22 cellular contexts compared by ENCODE assay signal in genomic region chr1:50452700-50453099, GRCh38. TPM values are rescaled to one million over a fixed set of nuclear protein-coding genes. Genes with fewer than 3 reads are reported as not detected.
DNase-seq lines count a peak whose midpoint lies in the region; ATAC-seq and TF ChIP-seq lines count a peak whose summit lies in the region.
"Had no signal": no experiment of that assay in that cellular context is flagged by ENCODE, and none has a peak within 500 bp of the region (broad histone marks: within the 10 kb centered on the region; RNA-seq: fewer than 3 reads in every experiment).

No MANE protein-coding gene starts in this region.

- TF ChIP-seq CTCF in neural progenitor cell (IDR thresholded peaks at IDR 0.05) (no peak), upper lobe of right lung (IDR thresholded peaks at IDR 0.05) (no peak)

- H3K27me3 ChIP-seq in neural progenitor cell: no peaks in the 10 kb centered on the region
- no peaks in the 10 kb centered on the region for H3K27me3 ChIP-seq in HAP-1 (ENCODE audit: low read depth)
- H3K27me3 ChIP-seq in upper lobe of right lung: no peaks in the 10 kb centered on the region

- H3K4me1 ChIP-seq in neural progenitor cell: peaks cover 24% of the 10 kb centered on the region
- no peaks in the 10 kb centered on the region; the same call in 1 of the 2 replicates for H3K4me1 ChIP-seq in HAP-1
- H3K4me1 ChIP-seq in upper lobe of right lung: no peaks in the 10 kb centered on the region
- H3K4me1 ChIP-seq: Caco-2 had no signal

- no peak overlapping the region for H3K27ac ChIP-seq in neural progenitor cell
- no peak overlapping the region for H3K27ac ChIP-seq in upper lobe of right lung

- peaks cover 1% of the 10 kb centered on the region for H3K36me3 Mint-ChIP-seq in central memory CD8-positive, alpha-beta T cell (ENCODE audit: insufficient read depth)
- no peaks in the 10 kb centered on the region for H3K36me3 Mint-ChIP-seq in neural progenitor cell

- H3K4me3 Mint-ChIP-seq in central memory CD8-positive, alpha-beta T cell: no peak overlapping the region
- no peak overlapping the region for H3K4me3 Mint-ChIP-seq in neural progenitor cell
- H3K4me3 Mint-ChIP-seq: CD14-positive monocyte, IgD-negative memory B cell had no signal

- H3K9me3 Mint-ChIP-seq in central memory CD8-positive, alpha-beta T cell: no peaks in the 10 kb centered on the region
- H3K9me3 Mint-ChIP-seq in neural progenitor cell: no peaks in the 10 kb centered on the region
- H3K9me3 Mint-ChIP-seq: CD14-positive monocyte, IgD-negative memory B cell had no signal

- no peaks in the 10 kb centered on the region for H3K36me3 ChIP-seq in neural progenitor cell
- H3K36me3 ChIP-seq in HAP-1 (replicated peaks): no peaks in the 10 kb centered on the region
- H3K36me3 ChIP-seq in upper lobe of right lung: peaks cover 5% of the 10 kb centered on the region

- no peaks in the 10 kb centered on the region for H3K79me2 ChIP-seq in neural progenitor cell (ENCODE audit: low read depth)

- H2AFZ ChIP-seq in neural progenitor cell (replicated peaks): no peak overlapping the region

- DNase-seq in NCI-H748 (lab: John Stamatoyannopoulos, UW; ENCODE audit: unreplicated experiment) (peak; percentile 27), NCI-H748 treated with DMSO at 0.1 percent for 48 hours (lab: John Stamatoyannopoulos, UW) (no peak), MV-4-11 (lab: John Stamatoyannopoulos, UW) (peak; percentile 22), neural progenitor cell (ENCODE audit: low spot score) (no peak), HAP-1 (ENCODE audit: low spot score in 2 of 2) (no peak), NCI-H774 (lab: John Stamatoyannopoulos, UW) (no peak), upper lobe of right lung (no peak)
- DNase-seq in central memory CD8-positive, alpha-beta T cell (ENCODE audit: low spot score in 2 of 2): no peak
- DNase-seq: 8988T, Caco-2, GDM1, HCEC 1CT, MM.1S, NCI-H187, NCI-H226, PC-3, RPMI8226, SIG-M5 had no signal

- H3K27ac Mint-ChIP-seq in central memory CD8-positive, alpha-beta T cell (ENCODE audit: low read depth): no peak overlapping the region
- H3K27ac Mint-ChIP-seq in neural progenitor cell: no peak overlapping the region

- no peaks in the 10 kb centered on the region for H3K27me3 Mint-ChIP-seq in central memory CD8-positive, alpha-beta T cell
- peaks cover 2% of the 10 kb centered on the region for H3K27me3 Mint-ChIP-seq in neural progenitor cell (ENCODE audit: insufficient read depth, low read depth)
- H3K27me3 Mint-ChIP-seq: IgD-negative memory B cell had no signal

- peak; percentile 32 for ATAC-seq in central memory CD8-positive, alpha-beta T cell (replicated peaks; ENCODE audit: extremely low read depth, poor library complexity, severe bottlenecking)
- no peak for ATAC-seq in upper lobe of right lung
- ATAC-seq: PC-3, SK-N-SH treated with all-trans-retinoic acid at 6 μM for 48 hours had no signal

- peaks cover 19% of the 10 kb centered on the region for H3K4me1 Mint-ChIP-seq in central memory CD8-positive, alpha-beta T cell
- peaks cover 17% of the 10 kb centered on the region for H3K4me1 Mint-ChIP-seq in neural progenitor cell
- H3K4me1 Mint-ChIP-seq: IgD-negative memory B cell had no signal

- peaks cover 6% of the 10 kb centered on the region for H4K20me1 ChIP-seq in neural progenitor cell (ENCODE audit: low read depth)

- intact Hi-C loops in upper lobe of right lung (cut with DNase I): no loop called here

- H3F3A ChIP-seq in neural progenitor cell (ENCODE audit: low read depth): no peaks in the 10 kb centered on the region

- H3K9me3 ChIP-seq in neural progenitor cell (ENCODE audit: low read depth) (no peaks in the 10 kb centered on the region), HAP-1 (no peaks in the 10 kb centered on the region), upper lobe of right lung (no peaks in the 10 kb centered on the region)
- H3K9me3 ChIP-seq: Caco-2 had no signal

- H3K9ac ChIP-seq in neural progenitor cell: no peak overlapping the region

- in situ Hi-C loops in HAP-1 (cut with MboI; ENCODE audit: low sequenced_read_pairs): no loop called here

- H3K4me2 ChIP-seq in neural progenitor cell: peak overlapping the region; percentile 59

- no peak overlapping the region for H3K4me3 ChIP-seq in neural progenitor cell
- no peak overlapping the region for H3K4me3 ChIP-seq in HAP-1
- no peak overlapping the region for H3K4me3 ChIP-seq in upper lobe of right lung

RNA-seq across cellular contexts. Expression of gene DMRTA2, which starts 29.5 kb away (rescaled TPM):
- total RNA-seq in neural progenitor cell (ENCODE audit: low replicate concordance) (0.46 TPM in 1 of 2 replicates, not detected in the other), upper lobe of right lung (not detected)
- total RNA-seq: LHCN-M2, PC-3 had no signal

Comparison
In these comparisons a context has a peak if more than half of its experiments do, and no peak if none do; other contexts are left out.
1. DNase-seq: peak in NCI-H748 (single experiment) and MV-4-11 (single experiment); none in NCI-H748 treated with DMSO at 0.1 percent for 48 hours (single experiment), central memory CD8-positive, alpha-beta T cell (0 of 2), neural progenitor cell (single experiment), HAP-1 (0 of 2), NCI-H774 (single experiment) and upper lobe of right lung (single experiment).